12 cellular contexts compared by ENCODE assay signal in the genomic region with DNA sequence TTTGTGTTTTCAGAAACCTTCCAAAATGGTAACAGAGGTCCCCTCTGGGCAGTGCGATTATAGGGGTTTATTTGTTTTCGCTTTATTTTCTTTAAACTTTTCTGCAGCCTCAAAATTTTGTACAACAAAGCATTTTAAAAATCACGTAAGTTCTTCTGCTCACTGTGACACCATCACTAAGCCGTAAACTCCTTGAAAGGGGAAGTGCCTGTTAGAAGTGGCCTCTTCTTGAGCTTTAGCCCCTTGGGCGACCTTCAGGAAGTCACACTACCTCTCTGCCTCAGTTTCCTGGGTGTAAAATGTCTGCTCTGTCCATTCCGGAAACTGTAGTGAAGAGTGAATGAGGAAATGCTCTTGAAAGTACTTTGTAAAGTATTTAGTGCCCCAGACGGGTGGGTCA. TPM values are rescaled to one million over a fixed set of nuclear protein-coding genes. Genes with fewer than 3 reads are reported as not detected.
DNase-seq lines count a peak whose midpoint lies in the region; ATAC-seq and TF ChIP-seq lines count a peak whose summit lies in the region.
"Had no signal": no experiment of that assay in that cellular context is flagged by ENCODE, and none has a peak within 500 bp of the region (broad histone marks: within the 10 kb centered on the region; RNA-seq: fewer than 3 reads in every experiment).

No MANE protein-coding gene starts in this region.

- H3K4me3 ChIP-seq in thoracic aorta, result peak overlapping the region; percentile 39
- H3K4me3 ChIP-seq: adrenal gland had no signal

- DNase-seq in activated naive CD8-positive, alpha-beta T cell treated with anti-CD3 and anti-CD28 coated beads, Interleukin-2, amount 50 U/mL, for 24 hours, result no peak
- DNase-seq in activated naive CD8-positive, alpha-beta T cell treated with anti-CD3 and anti-CD28 coated beads for 36 hours, result no peak
- DNase-seq in memory B cell (ENCODE audit: low spot score in 2 of 2) (no peak), thoracic aorta (ENCODE audit: low spot score) (no peak), NCI-H345 (lab: John Stamatoyannopoulos, UW) (no peak)
- DNase-seq in activated CD4-positive, alpha-beta T cell treated with anti-CD3 and anti-CD28 coated beads, Interleukin-2, amount 50 U/mL, for 1 hour, result no peak
- DNase-seq: activated CD8-positive, alpha-beta memory T cell treated with anti-CD3 and anti-CD28 coated beads, Interleukin-2, amount 10 ng/mL, durations not matched to agents 7 days and 5 days; cortex of kidney; NCI-H446 treated with DMSO at 0.1 percent for 48 hours had no signal

- H3K27ac Mint-ChIP-seq in activated naive CD8-positive, alpha-beta T cell, result peak overlapping the region; percentile 41
- no peak overlapping the region for H3K27ac Mint-ChIP-seq in activated naive CD8-positive, alpha-beta T cell treated with anti-CD3 and anti-CD28 coated beads, Interleukin-2, amount 50 U/mL, for 24 hours
- H3K27ac Mint-ChIP-seq in activated naive CD8-positive, alpha-beta T cell treated with anti-CD3 and anti-CD28 coated beads for 36 hours, result peak overlapping the region; percentile 26
- H3K27ac Mint-ChIP-seq in memory B cell, result peak overlapping the region; percentile 72

- H3K36me3 ChIP-seq in thoracic aorta, result no peaks in the 10 kb centered on the region

- no peaks in the 10 kb centered on the region for H3K27me3 Mint-ChIP-seq in activated naive CD8-positive, alpha-beta T cell
- H3K27me3 Mint-ChIP-seq in activated naive CD8-positive, alpha-beta T cell treated with anti-CD3 and anti-CD28 coated beads, Interleukin-2, amount 50 U/mL, for 24 hours, result no peaks in the 10 kb centered on the region
- H3K27me3 Mint-ChIP-seq in activated naive CD8-positive, alpha-beta T cell treated with anti-CD3 and anti-CD28 coated beads for 36 hours, result no peaks in the 10 kb centered on the region
- H3K27me3 Mint-ChIP-seq in memory B cell, result no peaks in the 10 kb centered on the region
- H3K27me3 Mint-ChIP-seq: activated CD8-positive, alpha-beta memory T cell treated with anti-CD3 and anti-CD28 coated beads, Interleukin-2, amount 10 ng/mL, durations not matched to agents 7 days and 5 days had no signal

- no peak overlapping the region for H3K27ac ChIP-seq in thoracic aorta
- H3K27ac ChIP-seq: adrenal gland had no signal

- peaks cover 5% of the 10 kb centered on the region for H3K36me3 Mint-ChIP-seq in activated naive CD8-positive, alpha-beta T cell
- H3K36me3 Mint-ChIP-seq in activated naive CD8-positive, alpha-beta T cell treated with anti-CD3 and anti-CD28 coated beads, Interleukin-2, amount 50 U/mL, for 24 hours (ENCODE audit: low read depth), result peaks cover 12% of the 10 kb centered on the region
- peaks cover 27% of the 10 kb centered on the region for H3K36me3 Mint-ChIP-seq in activated naive CD8-positive, alpha-beta T cell treated with anti-CD3 and anti-CD28 coated beads for 36 hours
- H3K36me3 Mint-ChIP-seq in memory B cell, result peaks cover 21% of the 10 kb centered on the region

- TF ChIP-seq CTCF in thoracic aorta (IDR thresholded peaks at IDR 0.05), result no peak

- no peaks in the 10 kb centered on the region for H3K27me3 ChIP-seq in thoracic aorta (replicated peaks; ENCODE audit: insufficient read depth)
- H3K27me3 ChIP-seq: adrenal gland had no signal

- H3K9me3 Mint-ChIP-seq in activated naive CD8-positive, alpha-beta T cell (ENCODE audit: low read depth), result no peaks in the 10 kb centered on the region
- H3K9me3 Mint-ChIP-seq in activated naive CD8-positive, alpha-beta T cell treated with anti-CD3 and anti-CD28 coated beads, Interleukin-2, amount 50 U/mL, for 24 hours, result no peaks in the 10 kb centered on the region
- H3K9me3 Mint-ChIP-seq in activated naive CD8-positive, alpha-beta T cell treated with anti-CD3 and anti-CD28 coated beads for 36 hours, result no peaks in the 10 kb centered on the region
- H3K9me3 Mint-ChIP-seq in memory B cell, result no peaks in the 10 kb centered on the region

- peaks cover 5 to 11% of the 10 kb centered on the region in 2 donors for H3K4me1 ChIP-seq in thoracic aorta (ENCODE audit: control insufficient read depth in 1 of 2, low read depth in 2 of 2)

- peaks cover 36% of the 10 kb centered on the region for H3K4me1 Mint-ChIP-seq in activated naive CD8-positive, alpha-beta T cell (ENCODE audit: low read depth)
- peaks cover 36% of the 10 kb centered on the region for H3K4me1 Mint-ChIP-seq in activated naive CD8-positive, alpha-beta T cell treated with anti-CD3 and anti-CD28 coated beads, Interleukin-2, amount 50 U/mL, for 24 hours
- peaks cover 30% of the 10 kb centered on the region for H3K4me1 Mint-ChIP-seq in activated naive CD8-positive, alpha-beta T cell treated with anti-CD3 and anti-CD28 coated beads for 36 hours
- H3K4me1 Mint-ChIP-seq in memory B cell, result peaks cover 36% of the 10 kb centered on the region

- no peaks in the 10 kb centered on the region for H3K9me3 ChIP-seq in thoracic aorta
- H3K9me3 ChIP-seq: adrenal gland had no signal

- ATAC-seq in activated naive CD8-positive, alpha-beta T cell treated with anti-CD3 and anti-CD28 coated beads, Interleukin-2, amount 50 U/mL, for 24 hours, result no peak
- no peak for ATAC-seq in memory B cell (ENCODE audit: low read depth)
- ATAC-seq in thoracic aorta (ENCODE audit: insufficient number of reproducible peaks, low FRiP score, low read depth), result no peak
- no peak for ATAC-seq in esophagus mucosa
- ATAC-seq: activated CD8-positive, alpha-beta memory T cell treated with anti-CD3 and anti-CD28 coated beads, Interleukin-2, amount 10 ng/mL, durations not matched to agents 7 days and 5 days had no signal

- H3K4me3 Mint-ChIP-seq in activated naive CD8-positive, alpha-beta T cell, result no peak overlapping the region
- H3K4me3 Mint-ChIP-seq in activated naive CD8-positive, alpha-beta T cell treated with anti-CD3 and anti-CD28 coated beads, Interleukin-2, amount 50 U/mL, for 24 hours, result no peak overlapping the region
- no peak overlapping the region for H3K4me3 Mint-ChIP-seq in activated naive CD8-positive, alpha-beta T cell treated with anti-CD3 and anti-CD28 coated beads for 36 hours
- peak overlapping the region; percentile 51 for H3K4me3 Mint-ChIP-seq in memory B cell
- H3K4me3 Mint-ChIP-seq: activated CD8-positive, alpha-beta memory T cell treated with anti-CD3 and anti-CD28 coated beads, Interleukin-2, amount 10 ng/mL, durations not matched to agents 7 days and 5 days had no signal

RNA-seq across cellular contexts. Expression of a gene that starts 26.6 kb away (rescaled TPM):
- 10 to 100 TPM; 33.3 to 35.8 TPM for total RNA-seq in activated naive CD8-positive, alpha-beta T cell treated with anti-CD3 and anti-CD28 coated beads for 36 hours
- total RNA-seq in thoracic aorta (10 to 100 TPM; 25.5 to 33.4 TPM), esophagus mucosa (69.0 TPM)
